In the genomic region with DNA sequence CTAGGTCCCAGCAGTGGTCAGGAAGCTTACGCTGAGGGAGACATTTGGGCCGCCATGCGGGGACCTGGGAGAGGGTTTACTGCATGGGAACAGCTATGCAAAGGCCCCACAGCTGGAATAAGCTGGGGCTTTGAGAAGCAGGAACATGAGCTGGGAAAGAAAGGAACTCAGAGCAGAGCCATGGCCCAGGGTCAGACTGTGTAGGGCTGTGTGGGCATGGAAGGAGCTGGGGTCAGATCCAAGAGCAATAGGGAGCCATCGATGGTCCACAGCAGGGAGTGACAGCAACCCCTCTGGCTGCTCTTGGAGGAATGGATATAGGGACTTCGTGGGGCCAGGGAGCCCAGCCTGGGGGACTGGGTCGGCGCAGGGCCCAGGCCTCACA, we compare ENCODE assay signal across 1 cellular context.
TF ChIP-seq lines count a peak whose summit lies in the region.

No MANE protein-coding gene starts in this region.

TF ChIP-seq in H1, 55 proteins besides CTCF, POLR2A, EP300 and RAD21:
- TF ChIP-seq GTF2F1 (IDR thresholded peaks at IDR 0.05; ENCODE audit: borderline replicate concordance, low read depth, low read length) = no peak
- no peak for TF ChIP-seq KDM5A (IDR thresholded peaks at IDR 0.05; ENCODE audit: low read length)
- no peak for TF ChIP-seq CBX5 (IDR thresholded peaks at IDR 0.05; ENCODE audit: low read depth, low read length)
- no peak for TF ChIP-seq CBX8 (IDR thresholded peaks at IDR 0.05; ENCODE audit: borderline replicate concordance, low read depth, low read length)
- no peak for TF ChIP-seq JUN (IDR thresholded peaks at IDR 0.05; ENCODE audit: low read depth, low read length)
